25 cellular contexts compared by ENCODE assay signal in the genomic region with DNA sequence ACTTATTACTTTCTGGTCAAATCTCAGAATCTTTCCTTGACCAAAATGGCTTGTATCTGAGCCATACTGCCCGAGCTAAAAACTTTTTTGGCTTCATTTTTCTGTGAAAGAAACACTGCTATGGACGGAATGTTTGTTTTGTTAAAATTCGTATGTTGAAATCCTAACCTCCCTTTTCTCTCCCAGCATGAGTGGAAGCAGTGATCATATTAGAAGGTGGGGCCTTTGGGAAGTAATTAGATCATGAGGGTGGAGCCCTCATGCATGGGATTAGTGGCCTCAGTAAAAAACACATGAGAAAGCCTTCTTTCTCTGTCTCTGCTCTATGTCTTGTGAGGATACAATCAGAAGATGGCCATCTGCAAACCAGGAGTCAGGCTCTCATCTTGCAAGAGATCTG.
"Had no signal": no experiment of that assay in that cellular context is flagged by ENCODE, and none has a peak within 500 bp of the region (broad histone marks: within the 10 kb centered on the region; RNA-seq: fewer than 3 reads in every experiment).

No MANE protein-coding gene starts in this region.

- H3K36me3 ChIP-seq: ascending aorta, MG63, Peyer's patch, SJSA1 had no signal

- DNase-seq: activated CD4-positive, alpha-beta T cell treated with anti-CD3 and anti-CD28 coated beads for 48 hours; activated CD4-positive, alpha-beta T cell treated with anti-CD3 and anti-CD28 coated beads, Interleukin-2, amount 50 U/mL, for 4 hours; activated CD4-positive, CD25-positive, alpha-beta regulatory T cell treated with anti-CD3 and anti-CD28 coated beads, Interleukin-2, amount 50 U/mL, for 72 hours; activated CD8-positive, alpha-beta memory T cell treated with anti-CD3 and anti-CD28 coated beads, Interleukin-2, amount 50 U/mL, for 48 hours; activated CD8-positive, alpha-beta T cell treated with anti-CD3 and anti-CD28 coated beads, Interleukin-2, amount 10 ng/mL, durations not matched to agents 7 days and 5 days; activated T-cell treated with anti-CD3 and anti-CD28 coated beads, Interleukin-2, amount 50 U/mL, for 1 hour; amniotic stem cell; body of pancreas; MG63; NCI-H1105; NCI-H1436; NCI-H1694 treated with DMSO at 0.1 percent for 48 hours; NCI-H2029 treated with DMSO at 0.1 percent for 48 hours; NCI-H345; NCI-H510A; NCI-H526 treated with DMSO at 0.1 percent for 48 hours; Peyer's patch; Right ventricle myocardium superior; T-helper 17 cell; T-helper 9 cell had no signal

- FAIRE-seq: bronchial epithelial cell had no signal

- ATAC-seq: activated CD8-positive, alpha-beta T cell treated with anti-CD3 and anti-CD28 coated beads, Interleukin-2, amount 10 ng/mL, durations not matched to agents 7 days and 5 days; body of pancreas; T-helper 17 cell; WTC11 had no signal

- H3K9me3 ChIP-seq: ascending aorta, body of pancreas, Peyer's patch, SJSA1 had no signal

- H3K4me1 ChIP-seq: ascending aorta, body of pancreas, Peyer's patch had no signal

- H3K27ac ChIP-seq: ascending aorta, body of pancreas, Peyer's patch, RWPE1, SJSA1 had no signal

- H3K27me3 ChIP-seq: ascending aorta, body of pancreas, MG63, Peyer's patch, SJSA1 had no signal

- H3K4me3 ChIP-seq: ascending aorta, body of pancreas, MG63, Peyer's patch, SJSA1 had no signal
